In the genomic region with DNA sequence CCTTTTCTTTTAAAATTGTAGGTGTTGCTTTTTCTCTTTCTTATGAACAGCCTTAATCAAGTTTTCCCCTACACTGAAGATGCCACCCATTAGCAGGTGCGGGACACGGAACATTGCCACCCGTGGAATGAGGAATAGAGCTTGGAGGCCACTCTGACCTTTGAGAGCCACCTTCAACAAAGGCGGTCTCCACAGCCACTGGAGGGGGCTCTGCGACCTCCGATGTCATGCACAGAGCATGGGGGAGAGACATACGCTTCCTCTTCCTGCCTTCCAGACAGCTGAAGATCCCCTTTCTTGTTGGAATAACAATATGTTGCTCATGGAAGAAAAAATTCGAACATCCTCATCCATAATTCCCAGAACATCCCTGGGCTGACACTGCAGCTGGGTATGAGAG, we compare ENCODE assay signal across 1 cellular context.
TF ChIP-seq lines count a peak whose summit lies in the region.

No MANE protein-coding gene starts in this region.

TF ChIP-seq in H1, 55 proteins besides CTCF, POLR2A, EP300 and RAD21:
- TF ChIP-seq JUND (IDR thresholded peaks at IDR 0.05; ENCODE audit: low read length) (no peak), NRF1 (IDR thresholded peaks at IDR 0.05; ENCODE audit: low read depth, low read length) (no peak), EZH2 (IDR thresholded peaks at IDR 0.05; ENCODE audit: low read depth, low read length, severe bottlenecking) (no peak), NANOG (IDR thresholded peaks at IDR 0.05; ENCODE audit: insufficient read depth, low read depth, low read length, poor library complexity, severe bottlenecking) (no peak), RFX5 (IDR thresholded peaks at IDR 0.05; ENCODE audit: borderline replicate concordance, low read depth, low read length) (no peak), CTBP2 (IDR thresholded peaks at IDR 0.05; ENCODE audit: borderline replicate concordance, insufficient read depth, insufficient read length, low read length) (no peak), RNF2 (IDR thresholded peaks at IDR 0.05; ENCODE audit: borderline replicate concordance, low read depth, low read length, missing control alignments, poor library complexity, severe bottlenecking) (no peak), KDM4A (IDR thresholded peaks at IDR 0.05; ENCODE audit: low read depth, low read length, severe bottlenecking) (no peak), CHD2 (IDR thresholded peaks at IDR 0.05; ENCODE audit: low read length) (no peak), SP4 (IDR thresholded peaks at IDR 0.05; ENCODE audit: low read length) (no peak), MAFK (IDR thresholded peaks at IDR 0.05; ENCODE audit: low read depth, low read length) (no peak)
